19 cellular contexts compared by ENCODE assay signal in the genomic region with DNA sequence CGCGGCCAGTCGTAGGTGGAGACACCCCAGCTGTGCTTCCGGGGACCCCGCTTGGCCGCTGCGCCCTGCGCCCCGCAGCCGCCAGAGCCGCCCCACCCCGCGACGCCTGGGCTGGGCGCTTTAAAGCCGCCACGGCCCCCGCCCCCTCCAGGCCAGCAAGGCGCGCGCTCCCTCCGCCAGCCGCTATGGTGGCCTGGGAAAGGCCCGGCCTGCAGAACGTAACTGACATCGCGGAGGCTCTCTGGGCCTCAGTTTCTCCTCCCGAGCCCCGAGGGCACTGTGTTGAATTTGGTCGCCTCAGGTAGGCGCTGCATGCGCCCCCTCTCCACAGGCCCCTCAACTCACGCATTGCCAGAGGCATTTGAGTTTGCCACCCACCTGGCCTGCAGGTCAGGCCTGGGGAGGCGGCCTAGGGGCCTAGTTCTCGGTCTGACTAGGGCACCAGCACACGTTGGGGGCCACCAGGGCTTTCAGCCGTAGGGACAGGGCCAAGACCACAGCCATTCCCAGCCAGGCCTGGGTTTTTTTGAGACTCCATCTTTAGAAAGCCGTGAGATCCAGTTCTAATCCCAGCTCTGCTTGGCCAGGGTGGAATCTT. TPM values are rescaled to one million over a fixed set of nuclear protein-coding genes. Genes with fewer than 3 reads are reported as not detected.
DNase-seq lines count a peak whose midpoint lies in the region; ATAC-seq, FAIRE-seq and TF ChIP-seq lines count a peak whose summit lies in the region.
"Had no signal": no experiment of that assay in that cellular context is flagged by ENCODE, and none has a peak within 500 bp of the region (broad histone marks: within the 10 kb centered on the region; RNA-seq: fewer than 3 reads in every experiment).

A gene with protein sequence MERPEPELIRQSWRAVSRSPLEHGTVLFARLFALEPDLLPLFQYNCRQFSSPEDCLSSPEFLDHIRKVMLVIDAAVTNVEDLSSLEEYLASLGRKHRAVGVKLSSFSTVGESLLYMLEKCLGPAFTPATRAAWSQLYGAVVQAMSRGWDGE (minus strand): TSS at position 94 of the 598 bp plus-strand sequence. CDS start 269 bp downstream, outside the sequence.

- 0 out of 3 replicates have a peak, but pooled peaks cover 5% of the 10 kb centered on the region for H3K9me3 ChIP-seq in A549
- H3K9me3 ChIP-seq: HAP-1, upper lobe of right lung had no signal

- DNase-seq in A549 (ENCODE audit: low read depth in 1 of 2, low spot score in 1 of 2): no peak
- peak; percentile 56 for DNase-seq in GM23338 (ENCODE audit: low spot score)
- no peak for DNase-seq in endothelial cell (ENCODE audit: low spot score)
- no peak for DNase-seq in naive B cell
- no peak for DNase-seq in ACHN
- DNase-seq in MV-4-11 (lab: John Stamatoyannopoulos, UW): no peak
- DNase-seq: activated T-cell treated with anti-CD3 and anti-CD28 coated beads, Interleukin-2, amount 50 U/mL, for 4 hours; DMS153; naive thymus-derived CD4-positive, alpha-beta T cell; NCI-H2171 treated with DMSO at 0.1 percent for 48 hours; SIG-M5; stimulated activated CD4-positive, alpha-beta T cell treated with anti-CD3 and anti-CD28 coated beads, Interleukin-4, amount 100 ng/mL, for 4 hours; upper lobe of right lung had no signal

- in situ Hi-C loops in ACHN (cut with HindIII; ENCODE audit: low pct_ligation_motif_present, low pct_unique_long_range_greater_than_20kb, low sequenced_read_pairs): no loop called here

- no peak for TF ChIP-seq RAD21 in A549 (conservative IDR thresholded peaks at IDR 0.05 in 1 of 2, IDR thresholded peaks at IDR 0.05 in 1 of 2)

- H3K9me3 Mint-ChIP-seq in GM23338: peaks cover 2% of the 10 kb centered on the region; the same call in 2 of the 3 replicates
- no peaks in the 10 kb centered on the region for H3K9me3 Mint-ChIP-seq in endothelial cell (ENCODE audit: unreplicated experiment)
- H3K9me3 Mint-ChIP-seq in naive B cell: peaks cover 0 to 5% (median 2%) of the 10 kb centered on the region in 7 donors

- 62% methylated on average over 4 of the region's 38 CpGs for WGBS in A549 (ENCODE audit: missing lambda C conversion rate)

- TF ChIP-seq POLR2A in A549 (IDR thresholded peaks at IDR 0.05; ENCODE audit: low read length): no peak

- H3K9me2 ChIP-seq in GM23338 (ENCODE audit: insufficient read depth): no peaks in the 10 kb centered on the region

- H3K4me3 ChIP-seq in A549: peak within 1 kb of the TSS; percentile 24; the same call in 2 of the 3 replicates
- peak within 1 kb of the TSS; percentile 61 for H3K4me3 ChIP-seq in GM23338
- H3K4me3 ChIP-seq: HAP-1, left lung, upper lobe of right lung had no signal

- H3K27me3 Mint-ChIP-seq in GM23338 (ENCODE audit: insufficient read depth, low read depth, poor library complexity) (peaks cover 48% of the 10 kb centered on the region), endothelial cell (ENCODE audit: unreplicated experiment) (peaks cover 21% of the 10 kb centered on the region), naive B cell (peaks cover 21 to 48% (median 46%) of the 10 kb centered on the region in 3 donors)

- POLR2A ChIA-PET in A549 (lab: Yijun Ruan, JAX): no interaction called here

- H4K20me1 ChIP-seq in GM23338 (replicated peaks; ENCODE audit: insufficient read depth): no peaks in the 10 kb centered on the region; the same call in 1 of the 2 replicates

- H3K4me3 Mint-ChIP-seq in GM23338 (peak within 1 kb of the TSS; percentile 62), endothelial cell (ENCODE audit: unreplicated experiment) (peak within 1 kb of the TSS; percentile 4), naive B cell (peak within 1 kb of the TSS in 6 of 8 donors; percentile 20 to 66 (median 44))
- H3K4me3 Mint-ChIP-seq: activated T-cell treated with anti-CD3 and anti-CD28 coated beads, Interleukin-2, amount 50 U/mL, for 4 hours had no signal

- CTCF ChIA-PET in A549 (lab: Yijun Ruan, JAX): interaction anchor here (0.6 kb wide), 1 partner anchor 209 kb away, joined by 3 read pairs; no protein-coding TSS in a partner anchor

- ATAC-seq in A549 (no peak), GM23338 (peak; percentile 68), naive B cell (ENCODE audit: low read depth in 2 of 2) (no peak), HG03378 (IDR thresholded peaks at IDR 0.05; ENCODE audit: unreplicated experiment) (no peak), HG03442 (IDR thresholded peaks at IDR 0.05; ENCODE audit: unreplicated experiment) (no peak)
- ATAC-seq: left lung; naive thymus-derived CD4-positive, alpha-beta T cell; upper lobe of right lung had no signal

- no peak within 1 kb of the TSS for H3K27ac Mint-ChIP-seq in GM23338
- no peak within 1 kb of the TSS for H3K27ac Mint-ChIP-seq in endothelial cell (ENCODE audit: unreplicated experiment)
- H3K27ac Mint-ChIP-seq in naive B cell: no peak within 1 kb of the TSS
- H3K27ac Mint-ChIP-seq: naive thymus-derived CD4-positive, alpha-beta T cell had no signal

- peaks cover 4% of the 10 kb centered on the region; the same call in 1 of the 2 replicates for H3F3A ChIP-seq in GM23338 (replicated peaks; ENCODE audit: low read depth)

- no peak for TF ChIP-seq EP300 in A549 (IDR thresholded peaks at IDR 0.05)

- H3K36me3 ChIP-seq in GM23338 (ENCODE audit: insufficient read depth): no peaks in the 10 kb centered on the region
- H3K36me3 ChIP-seq: HAP-1, upper lobe of right lung had no signal

- no peaks in the 10 kb centered on the region for H3K79me2 ChIP-seq in GM23338 (replicated peaks; ENCODE audit: insufficient read depth)

- H3K27ac ChIP-seq in A549: no peak within 1 kb of the TSS
- H3K27ac ChIP-seq in GM23338 (ENCODE audit: low read depth): no peak within 1 kb of the TSS
- H3K27ac ChIP-seq: epithelial cell of prostate, left lung, upper lobe of right lung had no signal

- FAIRE-seq in A549 (lab: Jason Lieb, UNC): no peak

- peaks cover 53% of the 10 kb centered on the region for H3K27me3 ChIP-seq in GM23338 (ENCODE audit: insufficient read depth)

- H3K4me2 ChIP-seq in A549: peak within 1 kb of the TSS; percentile 61
- H3K4me2 ChIP-seq in GM23338: peak within 1 kb of the TSS; percentile 81

- TF ChIP-seq CTCF in A549 (IDR thresholded peaks at IDR 0.05): no peak
- TF ChIP-seq CTCF in GM23338 (conservative IDR thresholded peaks at IDR 0.05; ENCODE audit: low read depth in 2 of 2): peak in 1 of 2 experiments; percentile 8; a peak in 1 of 4 replicates
- no peak for TF ChIP-seq CTCF in endothelial cell (IDR thresholded peaks at IDR 0.05; ENCODE audit: unreplicated experiment)

- H3K4me1 Mint-ChIP-seq in GM23338 (peaks cover 10% of the 10 kb centered on the region), endothelial cell (ENCODE audit: unreplicated experiment) (peaks cover 5% of the 10 kb centered on the region), naive B cell (peaks cover 6 to 11% (median 6%) of the 10 kb centered on the region in 3 donors)

- H3K4me1 ChIP-seq in A549: peaks cover 8% of the 10 kb centered on the region; the same call in 1 of the 3 replicates
- H3K4me1 ChIP-seq in GM23338 (ENCODE audit: insufficient read depth): no peaks in the 10 kb centered on the region; the same call in 1 of the 2 replicates
- H3K4me1 ChIP-seq: HAP-1, left lung, upper lobe of right lung had no signal

- H3K36me3 Mint-ChIP-seq in GM23338 (ENCODE audit: low read depth) (no peaks in the 10 kb centered on the region), endothelial cell (ENCODE audit: low read depth, unreplicated experiment) (peaks cover 10% of the 10 kb centered on the region), naive B cell (peaks cover 0 to 18% of the 10 kb centered on the region in 2 donors)

- H2AFZ ChIP-seq in GM23338: peak within 1 kb of the TSS; percentile 91

TF ChIP-seq in A549, 52 proteins besides CTCF, POLR2A, EP300 and RAD21 (continues in another document):
- TF ChIP-seq, protein P1, sequence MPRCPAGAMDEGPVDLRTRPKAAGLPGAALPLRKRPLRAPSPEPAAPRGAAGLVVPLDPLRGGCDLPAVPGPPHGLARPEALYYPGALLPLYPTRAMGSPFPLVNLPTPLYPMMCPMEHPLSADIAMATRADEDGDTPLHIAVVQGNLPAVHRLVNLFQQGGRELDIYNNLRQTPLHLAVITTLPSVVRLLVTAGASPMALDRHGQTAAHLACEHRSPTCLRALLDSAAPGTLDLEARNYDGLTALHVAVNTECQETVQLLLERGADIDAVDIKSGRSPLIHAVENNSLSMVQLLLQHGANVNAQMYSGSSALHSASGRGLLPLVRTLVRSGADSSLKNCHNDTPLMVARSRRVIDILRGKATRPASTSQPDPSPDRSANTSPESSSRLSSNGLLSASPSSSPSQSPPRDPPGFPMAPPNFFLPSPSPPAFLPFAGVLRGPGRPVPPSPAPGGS (IDR thresholded peaks at IDR 0.05): no peak
- no peak for TF ChIP-seq NFE2L2 (conservative IDR thresholded peaks at IDR 0.05; ENCODE audit: low read length)

TF ChIP-seq in GM23338, 12 proteins besides CTCF, POLR2A, EP300 and RAD21:
- TF ChIP-seq EZH2 (IDR thresholded peaks at IDR 0.05; ENCODE audit: low read depth, unreplicated experiment) (peak; percentile 27), ZNF114 (CRISPR knock-in tag; IDR thresholded peaks at IDR 0.05) (no peak)

RNA-seq across cellular contexts. Expression of the gene that starts here (rescaled TPM):
- polyA plus RNA-seq in A549 (2011; rRNA removed) (not detected in 2 replicates), A549 (2017; fragmentation: RNase III; extraction: RNeasy Plus Mini Kit Qiagen cat#74134 plus additional on column Dnase treatment) (not detected in 3 replicates), GM23338 (2016; fragmentation: Nextera tagmentation; extraction: Ambion mirVana) (0.10 and 0.21 TPM in 2 replicates), naive B cell (ENCODE audit: low read depth in 6 of 6) (not detected)
- not detected in 2 replicates for polyA plus RNA-seq in A549 (2012; cell fraction: cytosol; rRNA removed)
- polyA plus RNA-seq in A549 (2012; cell fraction: nucleus; rRNA removed): 0.04 TPM in 1 of 2 replicates, not detected in the other
- polyA minus RNA-seq in A549 (2011; rRNA and poly(A)+ RNA removed): not detected in 2 replicates
- total RNA-seq in GM23338 (2014; rRNA removed; shearing (Covaris generic)): 0.27 and 1.0 TPM in 2 replicates
- not detected for total RNA-seq in endothelial cell (ENCODE audit: unreplicated experiment)
- total RNA-seq: activated T-cell treated with anti-CD3 and anti-CD28 coated beads, Interleukin-2, amount 50 U/mL, for 4 hours; glomerular endothelial cell; left lung; naive thymus-derived CD4-positive, alpha-beta T cell; upper lobe of right lung had no signal
- polyA plus RNA-seq: naive thymus-derived CD4-positive, alpha-beta T cell had no signal

Comparison
In these comparisons a context has a peak if more than half of its experiments do, and no peak if none do; other contexts are left out.
1. H3K4me3 Mint-ChIP-seq: peak in every context shown above with its lines; median percentile 62 in GM23338; 44 in naive B cell; 4 in endothelial cell.